3 cellular contexts compared by ENCODE assay signal in genomic region chr19:52710538-52710937, GRCh38.
"Had no signal": no experiment of that assay in that cellular context is flagged by ENCODE, and none has a peak within 500 bp of the region (broad histone marks: within the 10 kb centered on the region; RNA-seq: fewer than 3 reads in every experiment).

No MANE protein-coding gene starts in this region.

- H3K4me3 ChIP-seq: GM12878 had no signal

- ATAC-seq: GM12878 had no signal

- DNase-seq: GDM1, GF-D8 had no signal
